In the genomic region with DNA sequence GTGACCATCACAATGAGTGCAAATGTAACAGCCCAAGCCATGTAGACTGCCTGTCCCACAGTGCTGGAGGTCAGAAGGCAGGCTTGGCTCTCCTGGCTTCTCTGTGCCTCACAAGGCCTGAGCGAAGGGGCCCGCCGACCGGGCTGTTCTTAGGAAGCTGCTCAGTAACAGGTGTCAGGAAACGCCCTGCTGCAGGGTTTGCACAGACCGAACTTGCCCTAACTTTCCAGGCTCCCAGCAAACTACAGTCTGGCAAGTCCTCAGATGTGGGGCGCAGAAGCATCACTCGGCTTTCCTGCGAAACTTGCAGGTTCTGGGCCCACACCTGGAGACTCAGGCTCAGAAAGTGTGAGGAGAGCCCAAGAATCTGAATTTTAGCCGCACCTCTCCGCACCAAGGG, we compare ENCODE assay signal across 24 cellular contexts.
"Had no signal": no experiment of that assay in that cellular context is flagged by ENCODE, and none has a peak within 500 bp of the region (broad histone marks: within the 10 kb centered on the region; RNA-seq: fewer than 3 reads in every experiment).

No MANE protein-coding gene starts in this region.

- H3K36me3 Mint-ChIP-seq: immature natural killer cell, memory B cell had no signal

- H3K4me1 ChIP-seq: foreskin keratinocyte, gastroesophageal sphincter, heart left ventricle had no signal

- H3K27ac ChIP-seq: coronary artery, dorsolateral prefrontal cortex, esophagus muscularis mucosa, foreskin keratinocyte, gastroesophageal sphincter, heart left ventricle, hepatocyte had no signal

- H3K4me3 Mint-ChIP-seq: immature natural killer cell, memory B cell had no signal

- H2AFZ ChIP-seq: hepatocyte had no signal

- H3K27ac Mint-ChIP-seq: immature natural killer cell, memory B cell had no signal

- FAIRE-seq: colon, endothelial cell of umbilical vein, frontal cortex, kidney had no signal

- H3K4me2 ChIP-seq: hepatocyte had no signal

- H3K27me3 Mint-ChIP-seq: memory B cell had no signal

- H3K79me2 ChIP-seq: hepatocyte had no signal

- H3K4me3 ChIP-seq: coronary artery, dorsolateral prefrontal cortex, esophagus muscularis mucosa, gastroesophageal sphincter, heart left ventricle, hepatocyte, lung had no signal

- DNase-seq: dermis blood vessel endothelial cell; effector CD4-positive, alpha-beta T cell; effector memory CD4-positive, alpha-beta T cell; foreskin keratinocyte; heart left ventricle; hypothalamus; immature natural killer cell; islet precursor cell; kidney; kidney glomerular epithelial cell; left ventricle myocardium superior; mammary epithelial cell; mesendoderm; midbrain had no signal

- H3K4me1 Mint-ChIP-seq: immature natural killer cell, memory B cell had no signal

- H3K9me3 Mint-ChIP-seq: immature natural killer cell, memory B cell had no signal

- H3K27me3 ChIP-seq: dorsolateral prefrontal cortex, esophagus muscularis mucosa, foreskin keratinocyte, gastroesophageal sphincter, heart left ventricle, hepatocyte had no signal
